Comparison of ENCODE assay signal across 9 cellular contexts in the genomic region with DNA sequence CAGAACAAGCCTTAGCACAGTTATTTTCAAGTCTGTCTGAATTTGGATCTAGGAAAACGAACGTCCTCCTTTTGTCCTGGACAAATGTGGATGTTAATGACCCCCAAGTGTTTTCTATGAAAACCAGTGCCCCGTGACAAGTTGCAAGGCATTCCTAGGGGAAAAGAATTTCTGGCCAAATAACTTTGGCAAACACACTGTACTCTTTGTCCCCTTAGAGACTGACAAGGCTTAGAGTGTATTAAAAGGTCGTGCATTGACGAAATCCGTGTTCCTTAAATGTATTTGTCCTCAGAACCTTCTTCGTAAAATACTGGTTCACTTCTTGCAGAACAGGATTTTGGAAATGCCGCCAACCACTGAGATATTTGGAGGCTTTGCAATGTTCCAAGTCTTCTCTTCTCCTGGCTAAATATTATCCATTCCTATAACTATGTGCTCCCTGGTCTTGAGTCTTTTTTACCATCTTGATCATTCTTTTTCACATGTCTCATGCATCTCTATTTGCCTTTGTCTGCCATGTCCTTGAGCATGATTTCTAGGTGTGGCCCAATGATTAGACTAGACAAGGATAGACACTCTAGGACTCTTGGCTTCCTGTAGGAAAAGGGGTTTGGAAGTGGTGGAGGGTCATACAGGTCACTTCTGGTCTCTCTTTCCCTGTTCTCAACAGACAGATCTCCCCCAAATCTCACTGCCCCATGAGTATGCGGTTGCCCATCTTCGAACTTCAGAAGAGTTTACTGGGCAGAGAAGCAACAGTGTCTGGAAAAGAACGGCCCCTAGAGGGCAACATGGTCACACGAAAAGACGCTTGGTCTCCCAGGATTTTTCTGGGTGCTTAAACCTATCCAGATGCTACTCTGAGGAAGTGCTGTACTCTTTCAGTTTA.
A peak's percentile ranks its signal among the peaks of the same experiment; 100 is the strongest.
DNase-seq lines count a peak whose midpoint lies in the region; ATAC-seq and TF ChIP-seq lines count a peak whose summit lies in the region.
"Had no signal": no experiment of that assay in that cellular context is flagged by ENCODE, and none has a peak within 500 bp of the region (broad histone marks: within the 10 kb centered on the region; RNA-seq: fewer than 3 reads in every experiment).

No MANE protein-coding gene starts in this region.

- no peak for TF ChIP-seq POLR2A in sigmoid colon (IDR thresholded peaks at IDR 0.05)

- H3K4me3 Mint-ChIP-seq in CD4-positive, alpha-beta memory T cell = no peak overlapping the region
- no peak overlapping the region for H3K4me3 Mint-ChIP-seq in activated T-cell treated with anti-CD3 and anti-CD28 coated beads, Interleukin-2, amount 50 U/mL, for 72 hours

- H3K27me3 ChIP-seq in CD4-positive, alpha-beta memory T cell (ENCODE audit: insufficient read depth, low read length) = no peaks in the 10 kb centered on the region
- H3K27me3 ChIP-seq in sigmoid colon = no peaks in the 10 kb centered on the region
- H3K27me3 ChIP-seq: ovary had no signal

- no peaks in the 10 kb centered on the region for H3K36me3 ChIP-seq in CD4-positive, alpha-beta memory T cell (ENCODE audit: insufficient read depth, low read length)
- no peaks in the 10 kb centered on the region for H3K36me3 ChIP-seq in sigmoid colon
- H3K36me3 ChIP-seq: ovary had no signal

- H3K9me3 ChIP-seq in CD4-positive, alpha-beta memory T cell (ENCODE audit: control insufficient read depth in 1 of 2, low read length in 2 of 2) = no peaks in the 10 kb centered on the region
- H3K9me3 ChIP-seq in sigmoid colon = no peaks in the 10 kb centered on the region
- H3K9me3 ChIP-seq: ovary had no signal

- no peaks in the 10 kb centered on the region for H3K36me3 Mint-ChIP-seq in CD4-positive, alpha-beta memory T cell
- no peaks in the 10 kb centered on the region for H3K36me3 Mint-ChIP-seq in activated T-cell treated with anti-CD3 and anti-CD28 coated beads, Interleukin-2, amount 50 U/mL, for 72 hours (ENCODE audit: insufficient read depth in 2 of 2)

- no peak for TF ChIP-seq EP300 in sigmoid colon (IDR thresholded peaks at IDR 0.05)

- H3K4me1 Mint-ChIP-seq in CD4-positive, alpha-beta memory T cell = no peaks in the 10 kb centered on the region
- H3K4me1 Mint-ChIP-seq in activated T-cell treated with anti-CD3 and anti-CD28 coated beads, Interleukin-2, amount 50 U/mL, for 72 hours (ENCODE audit: low read depth) = no peaks in the 10 kb centered on the region

- CTCF ChIA-PET in CD4-positive, alpha-beta memory T cell (lab: Charles Lee; ENCODE audit: partially characterized antibody) = interaction anchor here (1.0 kb wide), 1 partner anchor 8 kb away, joined by 4 read pairs; no protein-coding TSS in a partner anchor

- H3K27ac Mint-ChIP-seq in CD4-positive, alpha-beta memory T cell = no peak overlapping the region
- no peak overlapping the region for H3K27ac Mint-ChIP-seq in activated T-cell treated with anti-CD3 and anti-CD28 coated beads, Interleukin-2, amount 50 U/mL, for 72 hours

- H3K27me3 Mint-ChIP-seq in CD4-positive, alpha-beta memory T cell = peaks cover 1 to 2% of the 10 kb centered on the region in 2 donors
- peaks cover 11% of the 10 kb centered on the region for H3K27me3 Mint-ChIP-seq in activated T-cell treated with anti-CD3 and anti-CD28 coated beads, Interleukin-2, amount 50 U/mL, for 72 hours (ENCODE audit: low read depth)

- intact Hi-C loops in CD4-positive, alpha-beta memory T cell (cut with micrococcal nuclease) = loop anchor here (1.0 kb wide), 1 partner anchor 169 kb away; no protein-coding TSS in a partner anchor
- intact Hi-C loops in left cardiac atrium (cut with DNase I) (loop anchor here in 1 of 2 donors (10.0 kb wide), 1 partner anchor 1490 kb away; no protein-coding TSS in a partner anchor), sigmoid colon (cut with DNase I) (no loop called here)

- no peak overlapping the region for H3K4me3 ChIP-seq in CD4-positive, alpha-beta memory T cell (ENCODE audit: low read length in 2 of 2)
- no peak overlapping the region for H3K4me3 ChIP-seq in sigmoid colon
- H3K4me3 ChIP-seq: ovary had no signal

- no peak overlapping the region for H3K27ac ChIP-seq in CD4-positive, alpha-beta memory T cell (ENCODE audit: low read depth, low read length)
- no peak overlapping the region for H3K27ac ChIP-seq in sigmoid colon
- H3K27ac ChIP-seq: ovary had no signal

- TF ChIP-seq CTCF in sigmoid colon (IDR thresholded peaks at IDR 0.05) = peak in 3 of 4 experiments; percentile 26 to 42 (median 39)

- H3K9me3 Mint-ChIP-seq in CD4-positive, alpha-beta memory T cell = no peaks in the 10 kb centered on the region
- no peaks in the 10 kb centered on the region for H3K9me3 Mint-ChIP-seq in activated T-cell treated with anti-CD3 and anti-CD28 coated beads, Interleukin-2, amount 50 U/mL, for 72 hours

- peak in 4 of 5 donors; percentile 1 to 11 (median 3) for DNase-seq in CD4-positive, alpha-beta memory T cell
- peak; percentile 48 for DNase-seq in NCI-H69 (lab: John Stamatoyannopoulos, UW)
- peak; percentile 47 to 54 for DNase-seq in activated T-cell treated with anti-CD3 and anti-CD28 coated beads, Interleukin-2, amount 50 U/mL, for 72 hours
- peak; percentile 34 for DNase-seq in left cardiac atrium
- no peak for DNase-seq in sigmoid colon

- ATAC-seq in GM19043 (IDR thresholded peaks at IDR 0.05; ENCODE audit: low read depth, unreplicated experiment) (peak; percentile 79), HG03108 (IDR thresholded peaks at IDR 0.05; ENCODE audit: unreplicated experiment) (peak; percentile 58), left cardiac atrium (peak; percentile 57 to 60), GM18873 (IDR thresholded peaks at IDR 0.05; ENCODE audit: low FRiP score, unreplicated experiment) (no peak)
- peak; percentile 70 to 73 for ATAC-seq in activated T-cell treated with anti-CD3 and anti-CD28 coated beads, Interleukin-2, amount 50 U/mL, for 72 hours (replicated peaks in 1 of 2)

- no peaks in the 10 kb centered on the region for H3K4me1 ChIP-seq in CD4-positive, alpha-beta memory T cell (ENCODE audit: insufficient read depth, low read length)
- no peaks in the 10 kb centered on the region for H3K4me1 ChIP-seq in sigmoid colon

- POLR2A ChIA-PET in CD4-positive, alpha-beta memory T cell (lab: Charles Lee; ENCODE audit: partially characterized antibody) = no interaction called here

- 28 to 53% methylated on average over 13 of the region's 13 CpGs for WGBS in sigmoid colon, 2 donors
